ENCODE assay signal across 7 cellular contexts in genomic region chr6:107820571-107821261, GRCh38. TPM values are rescaled to one million over a fixed set of nuclear protein-coding genes. Genes with fewer than 3 reads are reported as not detected.
DNase-seq lines count a peak whose midpoint lies in the region; TF ChIP-seq lines count a peak whose summit lies in the region.

No MANE protein-coding gene starts in this region.

- TF ChIP-seq EP300 in SK-N-SH (IDR thresholded peaks at IDR 0.05; ENCODE audit: borderline replicate concordance in 1 of 2, low read depth in 1 of 2, low read length in 1 of 2): no peak

- H3K9me2 ChIP-seq in SK-N-SH: no peaks in the 10 kb centered on the region

- no peak for TF ChIP-seq CTCF in SK-N-SH (IDR thresholded peaks at IDR 0.05)
- no peak for TF ChIP-seq CTCF in choroid plexus epithelial cell (conservative IDR thresholded peaks at IDR 0.05; ENCODE audit: low read depth, low read length)

- no peaks in the 10 kb centered on the region for H4K20me1 ChIP-seq in SK-N-SH (ENCODE audit: insufficient read depth)

- DNase-seq in MG63 (peak; percentile 5), SK-N-SH (peak; percentile 37), choroid plexus epithelial cell (ENCODE audit: low read depth) (peak; percentile 15), ureter (ENCODE audit: low spot score) (no peak), ACHN (no peak), NCI-H187 treated with DMSO at 0.1 percent for 48 hours (lab: John Stamatoyannopoulos, UW) (no peak)

- H3K4me1 ChIP-seq in SK-N-SH (ENCODE audit: control insufficient read depth in 1 of 2, insufficient read depth in 2 of 2, low read depth in 1 of 2, low read length in 1 of 2): peaks cover 0 to 33% of the 10 kb centered on the region in 2 experiments; a peak in 3 of 4 replicates
- peaks cover 0 to 5% of the 10 kb centered on the region in 2 donors for H3K4me1 ChIP-seq in mucosa of rectum (ENCODE audit: control insufficient read depth in 2 of 2, insufficient read depth in 2 of 2, low read length in 2 of 2)

- 0 out of 2 replicates have a peak overlapping the region, but pooled peaks have one; percentile 75 for H2AFZ ChIP-seq in SK-N-SH (ENCODE audit: low read depth)

- H3K79me2 ChIP-seq in SK-N-SH (ENCODE audit: insufficient read depth): no peaks in the 10 kb centered on the region

- no peak for TF ChIP-seq RAD21 in SK-N-SH (IDR thresholded peaks at IDR 0.05; ENCODE audit: low read length)

- CTCF ChIA-PET in SK-N-SH (lab: Yijun Ruan, JAX): interaction anchor here (1.2 to 4.1 kb wide), 2 partner anchors 21 to 27 kb away, joined by 3 to 24 read pairs; no protein-coding TSS in a partner anchor

- peak overlapping the region; percentile 80 for H3K4me2 ChIP-seq in SK-N-SH

- H3K9me3 ChIP-seq in MG63 (no peaks in the 10 kb centered on the region), SK-N-SH (no peaks in the 10 kb centered on the region), mucosa of rectum (ENCODE audit: control insufficient read depth in 2 of 2, low read length in 2 of 2) (no peaks in the 10 kb centered on the region)

- no peaks in the 10 kb centered on the region for H3F3A ChIP-seq in SK-N-SH (replicated peaks; ENCODE audit: insufficient read depth)

- POLR2A ChIA-PET in SK-N-SH (lab: Yijun Ruan, JAX): no interaction called here

- H3K9ac ChIP-seq in SK-N-SH (no peak overlapping the region), mucosa of rectum (ENCODE audit: low read depth in 1 of 2, low read length in 2 of 2) (peak overlapping the region in 1 of 2 donors; percentile 19)

- H3K27me3 ChIP-seq in MG63 (no peaks in the 10 kb centered on the region), SK-N-SH (ENCODE audit: insufficient read depth) (peaks cover 8% of the 10 kb centered on the region; the same call in 1 of the 2 replicates), mucosa of rectum (ENCODE audit: control insufficient read depth in 2 of 2, insufficient read depth in 2 of 2, low read length in 2 of 2) (peaks cover 3 to 7% of the 10 kb centered on the region in 2 donors)

- in situ Hi-C loops in ACHN (cut with HindIII; ENCODE audit: low pct_ligation_motif_present, low pct_unique_long_range_greater_than_20kb, low sequenced_read_pairs): no loop called here

- no peaks in the 10 kb centered on the region for H3K36me3 ChIP-seq in MG63
- H3K36me3 ChIP-seq in SK-N-SH (replicated peaks in 1 of 2; ENCODE audit: control insufficient read depth in 1 of 2, insufficient read depth in 2 of 2, low read length in 1 of 2): no peaks in the 10 kb centered on the region
- H3K36me3 ChIP-seq in mucosa of rectum (ENCODE audit: control insufficient read depth in 2 of 2, insufficient read depth in 2 of 2, low read length in 2 of 2): no peaks in the 10 kb centered on the region

- 4% methylated on average over 14 of the region's 14 CpGs for WGBS in SK-N-SH (ENCODE audit: low lambda C conversion rate)

- H3K4me3 ChIP-seq in MG63 (no peak overlapping the region), SK-N-SH (ENCODE audit: low read depth in 2 of 2, low read length in 1 of 2) (peak overlapping the region; percentile 32 to 63), choroid plexus epithelial cell (ENCODE audit: low read depth, low read length) (peak overlapping the region; percentile 14), mucosa of rectum (ENCODE audit: low read length in 2 of 2) (peak overlapping the region; percentile 40 to 48)

- H3K27ac ChIP-seq in SK-N-SH (ENCODE audit: low read depth in 2 of 2, low read length in 1 of 2): peak overlapping the region in 1 of 2 experiments; percentile 50; a peak in 2 of 4 replicates
- H3K27ac ChIP-seq in mucosa of rectum (ENCODE audit: low read depth in 2 of 2, low read length in 2 of 2): no peak overlapping the region

TF ChIP-seq in SK-N-SH, 30 proteins besides CTCF, POLR2A, EP300 and RAD21:
- peak; percentile 75 for TF ChIP-seq MXI1 (IDR thresholded peaks at IDR 0.05; ENCODE audit: low read depth, low read length)
- TF ChIP-seq RFX5 (IDR thresholded peaks at IDR 0.05; ENCODE audit: low read length): no peak
- TF ChIP-seq RXRA (IDR thresholded peaks at IDR 0.05; ENCODE audit: borderline replicate concordance, low read depth): no peak

RNA-seq across cellular contexts. Expression of gene SCML4, which starts 3.4 kb away (rescaled TPM):
- total RNA-seq in MG63 (2014; rRNA removed; shearing (Covaris generic); ENCODE audit: low replicate concordance): not detected in 2 replicates
- polyA plus RNA-seq in SK-N-SH (2012; rRNA removed): 0.05 TPM in 1 of 2 replicates, not detected in the other
- 0.01 and 0.07 TPM in 2 replicates for polyA plus RNA-seq in SK-N-SH (2012; cell fraction: cytosol; rRNA removed)
- polyA plus RNA-seq in SK-N-SH (2012; cell fraction: nucleus; rRNA removed): not detected in 2 replicates
- total RNA-seq in ureter: 4.4 TPM

Comparison
In these comparisons a context has a peak if more than half of its experiments do, and no peak if none do; other contexts are left out.
1. DNase-seq: peak in MG63 (single experiment), SK-N-SH (single experiment) and choroid plexus epithelial cell (single experiment); none in ureter (single experiment), ACHN (single experiment) and NCI-H187 treated with DMSO at 0.1 percent for 48 hours (single experiment).